In genomic region chr2:54634012-54634411, GRCh38 we compare ENCODE assay signal across 10 cellular contexts.
DNase-seq lines count a peak whose midpoint lies in the region; ATAC-seq and TF ChIP-seq lines count a peak whose summit lies in the region.
"Had no signal": no experiment of that assay in that cellular context is flagged by ENCODE, and none has a peak within 500 bp of the region (broad histone marks: within the 10 kb centered on the region; RNA-seq: fewer than 3 reads in every experiment).

No MANE protein-coding gene starts in this region.

- peaks cover 25% of the 10 kb centered on the region for H3F3A ChIP-seq in SK-N-SH (replicated peaks; ENCODE audit: insufficient read depth)

- H3K27me3 ChIP-seq in SK-N-SH (ENCODE audit: insufficient read depth) (no peaks in the 10 kb centered on the region), right cardiac atrium (ENCODE audit: control insufficient read depth, insufficient read depth) (no peaks in the 10 kb centered on the region)

- peaks cover 53 to 76% of the 10 kb centered on the region in 2 experiments for H3K36me3 ChIP-seq in SK-N-SH (replicated peaks in 1 of 2; ENCODE audit: control insufficient read depth in 1 of 2, insufficient read depth in 2 of 2, low read length in 1 of 2)

- H3K27me3 Mint-ChIP-seq in T-helper 17 cell = no peaks in the 10 kb centered on the region
- H3K27me3 Mint-ChIP-seq in stimulated activated naive B cell treated with anti-CD40 and anti-IgM and Interleukin-4, amounts not matched to agents 10 μg/mL and 1 μg/mL and 100 μg/mL, for 72 hours = no peaks in the 10 kb centered on the region

- no peak for TF ChIP-seq EP300 in SK-N-SH (IDR thresholded peaks at IDR 0.05; ENCODE audit: borderline replicate concordance in 1 of 2, low read depth in 1 of 2, low read length in 1 of 2)

- POLR2A ChIA-PET in SK-N-SH (lab: Yijun Ruan, JAX) = no interaction called here

- H3K79me2 ChIP-seq in SK-N-SH (ENCODE audit: insufficient read depth) = peaks cover 56% of the 10 kb centered on the region

- no peaks in the 10 kb centered on the region for H3K9me2 ChIP-seq in SK-N-SH

- H3K9ac ChIP-seq in SK-N-SH = peak overlapping the region; percentile 23; the same call in 1 of the 2 replicates

- DNase-seq in SK-N-SH (no peak), T-helper 17 cell (no peak), right cardiac atrium (no peak), amygdala (lab: John Stamatoyannopoulos, UW) (no peak)
- no peak for DNase-seq in stimulated activated naive B cell treated with anti-CD40 and anti-IgM and Interleukin-4, amounts not matched to agents 10 μg/mL and 1 μg/mL and 100 μg/mL, for 72 hours
- DNase-seq: activated T-cell treated with anti-CD3 and anti-CD28 coated beads, Interleukin-2, amount 50 U/mL, for 48 hours; NCI-H1694 treated with DMSO at 0.1 percent for 48 hours had no signal

- H3K27ac ChIP-seq in SK-N-SH (ENCODE audit: low read depth in 2 of 2, low read length in 1 of 2) (peak overlapping the region; percentile 79 to 82; a peak in 3 of 4 replicates), right cardiac atrium (ENCODE audit: low read length) (peak overlapping the region; percentile 25)

- H4K20me1 ChIP-seq in SK-N-SH (ENCODE audit: insufficient read depth) = no peaks in the 10 kb centered on the region

- peak overlapping the region; percentile 90 for H3K27ac Mint-ChIP-seq in T-helper 17 cell
- peak overlapping the region; percentile 88 for H3K27ac Mint-ChIP-seq in stimulated activated naive B cell treated with anti-CD40 and anti-IgM and Interleukin-4, amounts not matched to agents 10 μg/mL and 1 μg/mL and 100 μg/mL, for 72 hours

- no peaks in the 10 kb centered on the region for H3K9me3 ChIP-seq in SK-N-SH
- H3K9me3 ChIP-seq in T-helper 17 cell (ENCODE audit: control insufficient read depth, low read length, poor library complexity, severe bottlenecking) = no peaks in the 10 kb centered on the region
- no peaks in the 10 kb centered on the region for H3K9me3 ChIP-seq in right cardiac atrium (ENCODE audit: control insufficient read depth, low read length)

- peaks cover 17% of the 10 kb centered on the region for H3K4me1 Mint-ChIP-seq in T-helper 17 cell
- H3K4me1 Mint-ChIP-seq in stimulated activated naive B cell treated with anti-CD40 and anti-IgM and Interleukin-4, amounts not matched to agents 10 μg/mL and 1 μg/mL and 100 μg/mL, for 72 hours = peaks cover 29 to 53% of the 10 kb centered on the region in 2 donors

- intact Hi-C loops in right cardiac atrium (cut with DNase I) = loop anchor here in 1 of 4 donors (10.0 kb wide), 1 partner anchor 109 kb away; no protein-coding TSS in a partner anchor

- WGBS in SK-N-SH (ENCODE audit: low lambda C conversion rate) = 48% methylated on average over 3 of the region's 3 CpGs
- WGBS in right cardiac atrium = 34% methylated on average over 3 of the region's 3 CpGs

- H3K4me1 ChIP-seq in SK-N-SH (ENCODE audit: control insufficient read depth in 1 of 2, insufficient read depth in 2 of 2, low read depth in 1 of 2, low read length in 1 of 2) (peaks cover 22 to 36% of the 10 kb centered on the region in 2 experiments), right cardiac atrium (ENCODE audit: control insufficient read depth, insufficient read depth, low read length) (peaks cover 38% of the 10 kb centered on the region)

- H3K4me3 Mint-ChIP-seq in T-helper 17 cell = no peak overlapping the region
- peak overlapping the region in 1 of 2 donors; percentile 54 for H3K4me3 Mint-ChIP-seq in stimulated activated naive B cell treated with anti-CD40 and anti-IgM and Interleukin-4, amounts not matched to agents 10 μg/mL and 1 μg/mL and 100 μg/mL, for 72 hours

- TF ChIP-seq RAD21 in SK-N-SH (IDR thresholded peaks at IDR 0.05; ENCODE audit: low read length) = no peak

- H2AFZ ChIP-seq in SK-N-SH (ENCODE audit: low read depth) = no peak overlapping the region

- H3K4me3 ChIP-seq in SK-N-SH (ENCODE audit: low read depth in 2 of 2, low read length in 1 of 2) (no peak overlapping the region), right cardiac atrium (ENCODE audit: low read length) (no peak overlapping the region)

- ATAC-seq in SK-N-SH treated with all-trans-retinoic acid at 6 μM for 48 hours = no peak
- no peak for ATAC-seq in T-helper 17 cell
- ATAC-seq in right cardiac atrium = no peak
- ATAC-seq in stimulated activated naive B cell treated with anti-CD40 and anti-IgM and Interleukin-4, amounts not matched to agents 10 μg/mL and 1 μg/mL and 100 μg/mL, for 72 hours (replicated peaks) = no peak
- ATAC-seq in HG03159 (IDR thresholded peaks at IDR 0.05; ENCODE audit: unreplicated experiment) = no peak
- ATAC-seq in GM19351 (IDR thresholded peaks at IDR 0.05; ENCODE audit: unreplicated experiment) = no peak

- TF ChIP-seq CTCF in SK-N-SH (IDR thresholded peaks at IDR 0.05) = no peak

- CTCF ChIA-PET in SK-N-SH (lab: Yijun Ruan, JAX) = interaction anchor here (1.0 kb wide), 2 partner anchors 29 to 43 kb away, joined by 3 read pairs; no protein-coding TSS in a partner anchor

- peak overlapping the region; percentile 71; the same call in 1 of the 2 replicates for H3K4me2 ChIP-seq in SK-N-SH

- peaks cover 8% of the 10 kb centered on the region for H3K36me3 Mint-ChIP-seq in T-helper 17 cell (ENCODE audit: low read depth)
- peaks cover 31 to 71% of the 10 kb centered on the region in 2 donors for H3K36me3 Mint-ChIP-seq in stimulated activated naive B cell treated with anti-CD40 and anti-IgM and Interleukin-4, amounts not matched to agents 10 μg/mL and 1 μg/mL and 100 μg/mL, for 72 hours

- no peaks in the 10 kb centered on the region for H3K9me3 Mint-ChIP-seq in stimulated activated naive B cell treated with anti-CD40 and anti-IgM and Interleukin-4, amounts not matched to agents 10 μg/mL and 1 μg/mL and 100 μg/mL, for 72 hours

TF ChIP-seq in SK-N-SH, 30 proteins besides CTCF, POLR2A, EP300 and RAD21:
- TF ChIP-seq JUND (IDR thresholded peaks at IDR 0.05) (no peak), USF2 (IDR thresholded peaks at IDR 0.05; ENCODE audit: borderline replicate concordance, low read depth, low read length) (no peak), TAF1 (IDR thresholded peaks at IDR 0.05; ENCODE audit: borderline replicate concordance, low read depth, low read length) (no peak), GATA2 (CRISPR knock-in tag; IDR thresholded peaks at IDR 0.05) (no peak), FOSL2 (IDR thresholded peaks at IDR 0.05; ENCODE audit: borderline replicate concordance, low read depth) (no peak)

TF ChIP-seq in SK-N-SH treated with all-trans-retinoic acid at 6 μM for 48 hours, 23 proteins besides CTCF, POLR2A, EP300 and RAD21:
- TF ChIP-seq TOX (CRISPR knock-in tag; IDR thresholded peaks at IDR 0.05; ENCODE audit: borderline replicate concordance) (no peak), GLIS3 (CRISPR knock-in tag; IDR thresholded peaks at IDR 0.05) (no peak), ESRRG (CRISPR knock-in tag; IDR thresholded peaks at IDR 0.05) (no peak), ZNF70 (CRISPR knock-in tag; IDR thresholded peaks at IDR 0.05) (no peak), TSHZ2 (CRISPR knock-in tag; IDR thresholded peaks at IDR 0.05) (no peak), ZFP3 (CRISPR knock-in tag; IDR thresholded peaks at IDR 0.05) (no peak), ZNF565 (CRISPR knock-in tag; conservative IDR thresholded peaks at IDR 0.05; ENCODE audit: low read depth) (no peak), SNAI2 (CRISPR knock-in tag; IDR thresholded peaks at IDR 0.05) (no peak), ZNF8 (CRISPR knock-in tag; IDR thresholded peaks at IDR 0.05) (no peak)
